11 cellular contexts compared by ENCODE assay signal in genomic region chr9:129480227-129480626, GRCh38.
A peak's percentile ranks its signal among the peaks of the same experiment; 100 is the strongest.
DNase-seq lines count a peak whose midpoint lies in the region; ATAC-seq and TF ChIP-seq lines count a peak whose summit lies in the region.
"Had no signal": no experiment of that assay in that cellular context is flagged by ENCODE, and none has a peak within 500 bp of the region (broad histone marks: within the 10 kb centered on the region; RNA-seq: fewer than 3 reads in every experiment).

No MANE protein-coding gene starts in this region.

- H3K4me1 ChIP-seq in lower lobe of right lung: peaks cover 52% of the 10 kb centered on the region
- peaks cover 51% of the 10 kb centered on the region for H3K4me1 ChIP-seq in stomach smooth muscle (ENCODE audit: control insufficient read depth, insufficient read depth, low read length)

- H3K9me3 Mint-ChIP-seq in activated naive CD4-positive, alpha-beta T cell treated with anti-CD3 and anti-CD28 coated beads for 36 hours: no peaks in the 10 kb centered on the region

- no peak for ATAC-seq in lower lobe of right lung

- TF ChIP-seq CTCF in HFF-Myc (IDR thresholded peaks at IDR 0.05; ENCODE audit: low read depth, low read length, missing control alignments) (peak; percentile 21), cardiac fibroblast (IDR thresholded peaks at IDR 0.05; ENCODE audit: low read depth, low read length) (no peak), lower lobe of right lung (IDR thresholded peaks at IDR 0.05) (no peak)

- H3K27me3 Mint-ChIP-seq in activated naive CD4-positive, alpha-beta T cell treated with anti-CD3 and anti-CD28 coated beads for 36 hours (ENCODE audit: low read depth): no peaks in the 10 kb centered on the region

- H3K4me3 Mint-ChIP-seq in activated naive CD4-positive, alpha-beta T cell treated with anti-CD3 and anti-CD28 coated beads for 36 hours: no peak overlapping the region

- H3K9me3 ChIP-seq in lower lobe of right lung: no peaks in the 10 kb centered on the region
- H3K9me3 ChIP-seq in stomach smooth muscle (ENCODE audit: control insufficient read depth in 2 of 2, low read length in 2 of 2): no peaks in the 10 kb centered on the region

- H3K27ac ChIP-seq in lower lobe of right lung (peak overlapping the region; percentile 100), stomach smooth muscle (ENCODE audit: low read length) (peak overlapping the region; percentile 100)
- H3K27ac ChIP-seq: epithelial cell of prostate had no signal

- no peaks in the 10 kb centered on the region for H3K36me3 Mint-ChIP-seq in activated naive CD4-positive, alpha-beta T cell treated with anti-CD3 and anti-CD28 coated beads for 36 hours (ENCODE audit: low read depth)

- H3K36me3 ChIP-seq in lower lobe of right lung (no peaks in the 10 kb centered on the region), stomach smooth muscle (ENCODE audit: control insufficient read depth in 2 of 2, insufficient read depth in 2 of 2, low read length in 2 of 2) (no peaks in the 10 kb centered on the region)

- DNase-seq in HFF-Myc (ENCODE audit: extremely low read depth, low read depth) (no peak), cardiac fibroblast (ENCODE audit: low read depth in 2 of 2) (peak; percentile 48 to 70), lower lobe of right lung (no peak), SW480 (ENCODE audit: low spot score) (no peak), HK-2 (ENCODE audit: unreplicated experiment) (no peak), KG1 (lab: John Stamatoyannopoulos, UW) (no peak)
- DNase-seq in activated naive CD4-positive, alpha-beta T cell treated with anti-CD3 and anti-CD28 coated beads for 36 hours: no peak
- DNase-seq: DND-41; stimulated activated CD8-positive, alpha-beta memory T cell treated with anti-CD3 and anti-CD28 coated beads, Interleukin-4, amount 100 ng/mL, for 48 hours had no signal

- H3K4me3 ChIP-seq in HFF-Myc (replicated peaks; ENCODE audit: low read depth, low read length): no peak overlapping the region
- H3K4me3 ChIP-seq in cardiac fibroblast (replicated peaks in 1 of 2; ENCODE audit: low read depth in 2 of 2, low read length in 2 of 2): no peak overlapping the region
- no peak overlapping the region for H3K4me3 ChIP-seq in lower lobe of right lung
- no peak overlapping the region for H3K4me3 ChIP-seq in stomach smooth muscle (ENCODE audit: low read length in 2 of 2)

- intact Hi-C loops in lower lobe of right lung (cut with DNase I): no loop called here
- intact Hi-C loops in activated naive CD4-positive, alpha-beta T cell treated with anti-CD3 and anti-CD28 coated beads for 36 hours (cut with micrococcal nuclease): no loop called here

- H3K9ac ChIP-seq in stomach smooth muscle (ENCODE audit: low read length in 2 of 2): peak overlapping the region; percentile 14 to 62

- H3K27ac Mint-ChIP-seq in activated naive CD4-positive, alpha-beta T cell treated with anti-CD3 and anti-CD28 coated beads for 36 hours: no peak overlapping the region

- H3K4me1 Mint-ChIP-seq in activated naive CD4-positive, alpha-beta T cell treated with anti-CD3 and anti-CD28 coated beads for 36 hours (ENCODE audit: low read depth): peaks cover 17% of the 10 kb centered on the region

- CTCF ChIA-PET in activated naive CD4-positive, alpha-beta T cell treated with anti-CD3 and anti-CD28 coated beads for 36 hours (lab: Charles Lee): no interaction called here

- no peaks in the 10 kb centered on the region for H3K27me3 ChIP-seq in lower lobe of right lung (ENCODE audit: low read depth)
- H3K27me3 ChIP-seq in stomach smooth muscle (ENCODE audit: control insufficient read depth in 1 of 2, insufficient read depth in 2 of 2, low read length in 2 of 2): no peaks in the 10 kb centered on the region

Comparison
In these comparisons a context has a peak if more than half of its experiments do, and no peak if none do; other contexts are left out.
1. DNase-seq: peak in cardiac fibroblast (2 of 2); none in HFF-Myc (single experiment), lower lobe of right lung (single experiment), SW480 (single experiment), activated naive CD4-positive, alpha-beta T cell treated with anti-CD3 and anti-CD28 coated beads for 36 hours (single experiment), HK-2 (single experiment) and KG1 (single experiment).